Comparison of ENCODE assay signal across 9 cellular contexts in genomic region chr5:66987949-66988838, GRCh38.
DNase-seq lines count a peak whose midpoint lies in the region; ATAC-seq and TF ChIP-seq lines count a peak whose summit lies in the region.
"Had no signal": no experiment of that assay in that cellular context is flagged by ENCODE, and none has a peak within 500 bp of the region (broad histone marks: within the 10 kb centered on the region; RNA-seq: fewer than 3 reads in every experiment).

No MANE protein-coding gene starts in this region.

- H3K4me3 ChIP-seq in neural progenitor cell: no peak overlapping the region

- no peak overlapping the region for H3K9ac ChIP-seq in neural progenitor cell

- CTCF ChIA-PET in activated CD8-positive, alpha-beta memory T cell treated with anti-CD3 and anti-CD28 coated beads, Interleukin-2, amount 10 ng/mL, durations not matched to agents 7 days and 5 days (lab: Charles Lee): interaction anchor here (0.6 to 1.9 kb wide), 8 partner anchors 9 to 227 kb away, joined by 3 to 4 read pairs (median 3); no protein-coding TSS in a partner anchor

- H3K4me3 Mint-ChIP-seq in activated CD8-positive, alpha-beta memory T cell treated with anti-CD3 and anti-CD28 coated beads, Interleukin-2, amount 10 ng/mL, durations not matched to agents 7 days and 5 days: no peak overlapping the region
- no peak overlapping the region for H3K4me3 Mint-ChIP-seq in neural progenitor cell
- H3K4me3 Mint-ChIP-seq: central memory CD8-positive, alpha-beta T cell had no signal

- H3K27ac ChIP-seq in epithelial cell of prostate (peak overlapping the region; percentile 57), neural progenitor cell (no peak overlapping the region)

- no peak for DNase-seq in activated CD8-positive, alpha-beta memory T cell treated with anti-CD3 and anti-CD28 coated beads, Interleukin-2, amount 10 ng/mL, durations not matched to agents 7 days and 5 days
- no peak for DNase-seq in activated CD8-positive, alpha-beta memory T cell treated with anti-CD3 and anti-CD28 coated beads, Interleukin-2, amount 50 U/mL, for 48 hours
- DNase-seq in RPMI8226 (peak; percentile 63), epithelial cell of prostate (ENCODE audit: low read depth, low spot score) (no peak), neural progenitor cell (ENCODE audit: low spot score) (peak; percentile 61), OCI-M2 (lab: John Stamatoyannopoulos, UW; ENCODE audit: unreplicated experiment) (no peak)
- no peak for DNase-seq in activated CD4-positive, alpha-beta T cell treated with anti-CD3 and anti-CD28 coated beads, Interleukin-2, amount 50 U/mL, for 4 hours

- H3K4me1 ChIP-seq in neural progenitor cell: peaks cover 7% of the 10 kb centered on the region

- no peaks in the 10 kb centered on the region for H3K27me3 ChIP-seq in neural progenitor cell

- no peaks in the 10 kb centered on the region for H3K9me3 Mint-ChIP-seq in activated CD8-positive, alpha-beta memory T cell treated with anti-CD3 and anti-CD28 coated beads, Interleukin-2, amount 10 ng/mL, durations not matched to agents 7 days and 5 days (ENCODE audit: low read depth)
- H3K9me3 Mint-ChIP-seq in neural progenitor cell: no peaks in the 10 kb centered on the region
- H3K9me3 Mint-ChIP-seq: central memory CD8-positive, alpha-beta T cell had no signal

- ATAC-seq in activated CD8-positive, alpha-beta memory T cell treated with anti-CD3 and anti-CD28 coated beads, Interleukin-2, amount 10 ng/mL, durations not matched to agents 7 days and 5 days: peak; percentile 60
- peak; percentile 85 for ATAC-seq in HG02981 (IDR thresholded peaks at IDR 0.05; ENCODE audit: unreplicated experiment)

- H3K36me3 ChIP-seq in neural progenitor cell: no peaks in the 10 kb centered on the region

- H3K27me3 Mint-ChIP-seq in activated CD8-positive, alpha-beta memory T cell treated with anti-CD3 and anti-CD28 coated beads, Interleukin-2, amount 10 ng/mL, durations not matched to agents 7 days and 5 days: peaks cover 8% of the 10 kb centered on the region
- peaks cover 2% of the 10 kb centered on the region for H3K27me3 Mint-ChIP-seq in neural progenitor cell (ENCODE audit: insufficient read depth, low read depth)

- H3K79me2 ChIP-seq in neural progenitor cell (ENCODE audit: low read depth): no peaks in the 10 kb centered on the region

- TF ChIP-seq CTCF in neural progenitor cell (IDR thresholded peaks at IDR 0.05): peak; percentile 90

- H3K27ac Mint-ChIP-seq in activated CD8-positive, alpha-beta memory T cell treated with anti-CD3 and anti-CD28 coated beads, Interleukin-2, amount 10 ng/mL, durations not matched to agents 7 days and 5 days: no peak overlapping the region
- H3K27ac Mint-ChIP-seq in neural progenitor cell: no peak overlapping the region

- H3K36me3 Mint-ChIP-seq in activated CD8-positive, alpha-beta memory T cell treated with anti-CD3 and anti-CD28 coated beads, Interleukin-2, amount 10 ng/mL, durations not matched to agents 7 days and 5 days: no peaks in the 10 kb centered on the region
- H3K36me3 Mint-ChIP-seq in neural progenitor cell: no peaks in the 10 kb centered on the region

- H3F3A ChIP-seq in neural progenitor cell (ENCODE audit: low read depth): no peaks in the 10 kb centered on the region

- no peaks in the 10 kb centered on the region for H4K20me1 ChIP-seq in neural progenitor cell (ENCODE audit: low read depth)

- H2AFZ ChIP-seq in neural progenitor cell (replicated peaks): no peak overlapping the region

- H3K9me3 ChIP-seq in neural progenitor cell (ENCODE audit: low read depth): no peaks in the 10 kb centered on the region

- no peak overlapping the region for H3K4me2 ChIP-seq in neural progenitor cell

- H3K4me1 Mint-ChIP-seq in activated CD8-positive, alpha-beta memory T cell treated with anti-CD3 and anti-CD28 coated beads, Interleukin-2, amount 10 ng/mL, durations not matched to agents 7 days and 5 days: peaks cover 5% of the 10 kb centered on the region
- H3K4me1 Mint-ChIP-seq in neural progenitor cell: peaks cover 31% of the 10 kb centered on the region
- H3K4me1 Mint-ChIP-seq: central memory CD8-positive, alpha-beta T cell had no signal

Comparison
In these comparisons a context has a peak if more than half of its experiments do, and no peak if none do; other contexts are left out.
1. DNase-seq: peak in RPMI8226 (single experiment) and neural progenitor cell (single experiment); none in activated CD8-positive, alpha-beta memory T cell treated with anti-CD3 and anti-CD28 coated beads, Interleukin-2, amount 10 ng/mL, durations not matched to agents 7 days and 5 days (single experiment), activated CD8-positive, alpha-beta memory T cell treated with anti-CD3 and anti-CD28 coated beads, Interleukin-2, amount 50 U/mL, for 48 hours (single experiment), epithelial cell of prostate (single experiment), OCI-M2 (single experiment) and activated CD4-positive, alpha-beta T cell treated with anti-CD3 and anti-CD28 coated beads, Interleukin-2, amount 50 U/mL, for 4 hours (0 of 2).